ENCODE assay signal across 1 cellular context in the genomic region with DNA sequence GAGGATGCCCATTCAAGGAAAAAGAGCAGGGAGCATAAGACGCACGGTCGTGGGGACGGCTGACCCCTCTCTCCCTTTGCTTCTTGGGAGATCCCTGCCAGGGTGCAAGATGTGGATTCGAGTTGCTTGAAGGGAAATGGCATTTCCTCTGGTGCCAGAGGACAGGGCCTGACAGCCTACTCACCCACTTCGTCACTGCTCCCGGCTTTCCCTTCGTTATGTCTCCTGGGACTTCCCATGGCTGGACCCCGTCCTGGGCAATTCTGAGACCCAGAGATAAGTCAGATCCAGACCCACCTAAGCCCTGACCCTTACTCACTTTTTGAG.
TF ChIP-seq lines count a peak whose summit lies in the region.

No MANE protein-coding gene starts in this region.

TF ChIP-seq in GM12878, 131 proteins besides CTCF, POLR2A, EP300 and RAD21:
- no peak for TF ChIP-seq TARDBP (IDR thresholded peaks at IDR 0.05; ENCODE audit: borderline replicate concordance)
- no peak for TF ChIP-seq SMAD5 (IDR thresholded peaks at IDR 0.05; ENCODE audit: low read depth)
- TF ChIP-seq MEF2B (IDR thresholded peaks at IDR 0.05; ENCODE audit: partially characterized antibody, poor library complexity, severe bottlenecking) = no peak
- no peak for TF ChIP-seq YBX1 (IDR thresholded peaks at IDR 0.05)
- no peak for TF ChIP-seq PAX8 (IDR thresholded peaks at IDR 0.05)
- no peak for TF ChIP-seq TCF7 (IDR thresholded peaks at IDR 0.05; ENCODE audit: borderline replicate concordance)
- no peak for TF ChIP-seq HDAC2 (IDR thresholded peaks at IDR 0.05)
- no peak for TF ChIP-seq KAT2A (conservative IDR thresholded peaks at IDR 0.05; ENCODE audit: control insufficient read depth, low read depth, low read length)
- no peak for TF ChIP-seq ZNF217 (IDR thresholded peaks at IDR 0.05)
- no peak for TF ChIP-seq NR2F1 (conservative IDR thresholded peaks at IDR 0.05)
- no peak for TF ChIP-seq CREM (IDR thresholded peaks at IDR 0.05; ENCODE audit: low read depth)
- no peak for TF ChIP-seq CEBPB (IDR thresholded peaks at IDR 0.05; ENCODE audit: borderline replicate concordance in 1 of 2, low read depth in 2 of 2, low read length in 2 of 2)
TF ChIP-seq in GM12878: peak in this region for 0.
